In genomic region chr16:51813609-51814008, GRCh38 we compare ENCODE assay signal across 17 cellular contexts.
A peak's percentile ranks its signal among the peaks of the same experiment; 100 is the strongest.
DNase-seq lines count a peak whose midpoint lies in the region; TF ChIP-seq lines count a peak whose summit lies in the region.
"Had no signal": no experiment of that assay in that cellular context is flagged by ENCODE, and none has a peak within 500 bp of the region (broad histone marks: within the 10 kb centered on the region; RNA-seq: fewer than 3 reads in every experiment).

No MANE protein-coding gene starts in this region.

- H3K9me3 ChIP-seq in A673 (ENCODE audit: low read depth, low read length, poor library complexity, severe bottlenecking): no peaks in the 10 kb centered on the region
- peaks cover 7% of the 10 kb centered on the region for H3K9me3 ChIP-seq in SJCRH30 (replicated peaks)
- H3K9me3 ChIP-seq: esophagus squamous epithelium, testis had no signal

- BruUV-seq in A673 (replicated peaks; lab: Mats Ljungman, UMichigan): no TSS peak

- CTCF ChIA-PET in A673 (lab: Charles Lee): no interaction called here

- DNase-seq in A673 (ENCODE audit: low spot score) (no peak), SJCRH30 (peak; percentile 23 to 45), fibroblast of villous mesenchyme (ENCODE audit: low read depth) (no peak), GF-D8 (lab: John Stamatoyannopoulos, UW) (no peak), OCI-M2 (lab: John Stamatoyannopoulos, UW; ENCODE audit: unreplicated experiment) (no peak), AML-193 (lab: John Stamatoyannopoulos, UW) (no peak), cardiac septum (ENCODE audit: low spot score) (no peak)
- DNase-seq: activated CD4-positive, alpha-beta T cell treated with anti-CD3 and anti-CD28 coated beads for 1 hour; activated naive CD4-positive, alpha-beta T cell treated with anti-CD3 and anti-CD28 coated beads, Interleukin-2, amount 10 ng/mL, durations not matched to agents 7 days and 5 days; esophagus squamous epithelium; left ventricle myocardium inferior; NCI-H2029; stimulated activated CD4-positive, alpha-beta T cell treated with anti-CD3 and anti-CD28 coated beads, Interleukin-4, amount 100 ng/mL, for 4 hours; T-cell; testis had no signal

- H3K4me1 ChIP-seq in A673 (ENCODE audit: insufficient read depth, low read length, poor library complexity, severe bottlenecking) (peaks cover 2% of the 10 kb centered on the region), SJCRH30 (peaks cover 21% of the 10 kb centered on the region)
- H3K4me1 ChIP-seq: esophagus squamous epithelium, left ventricle myocardium inferior, parathyroid adenoma, testis had no signal

- H3K27ac ChIP-seq in A673 (ENCODE audit: low read depth, low read length, poor library complexity, severe bottlenecking) (no peak overlapping the region), SJCRH30 (no peak overlapping the region)
- H3K27ac ChIP-seq: esophagus squamous epithelium, left ventricle myocardium inferior, parathyroid adenoma, testis had no signal

- H3K36me3 ChIP-seq in A673 (ENCODE audit: insufficient read depth, low read length, poor library complexity, severe bottlenecking): no peaks in the 10 kb centered on the region
- H3K36me3 ChIP-seq in SJCRH30: no peaks in the 10 kb centered on the region
- H3K36me3 ChIP-seq: esophagus squamous epithelium, left ventricle myocardium inferior had no signal

- TF ChIP-seq CTCF in A673 (conservative IDR thresholded peaks at IDR 0.05; ENCODE audit: low read depth, low read length) (peak; percentile 28; the same call in 1 of the 2 replicates), GM12873 (IDR thresholded peaks at IDR 0.05; ENCODE audit: insufficient read depth, low read depth, low read length, missing control alignments) (peak; percentile 21), fibroblast of villous mesenchyme (IDR thresholded peaks at IDR 0.05; ENCODE audit: insufficient read depth, low read depth, low read length) (peak; percentile 24)

- H3K4me3 ChIP-seq in A673 (ENCODE audit: low read depth, low read length, poor library complexity, severe bottlenecking) (no peak overlapping the region), SJCRH30 (no peak overlapping the region), fibroblast of villous mesenchyme (ENCODE audit: low read depth, low read length) (no peak overlapping the region)
- H3K4me3 ChIP-seq: esophagus squamous epithelium, left ventricle myocardium inferior, testis had no signal

- H3K27me3 ChIP-seq in A673 (replicated peaks; ENCODE audit: insufficient read depth, low read depth, low read length, poor library complexity) (no peaks in the 10 kb centered on the region), SJCRH30 (no peaks in the 10 kb centered on the region)
- H3K27me3 ChIP-seq: esophagus squamous epithelium, testis had no signal

- intact Hi-C loops in A673 (cut with micrococcal nuclease; ENCODE audit: unreplicated experiment): no loop called here
- intact Hi-C loops in cardiac septum (cut with DNase I): loop anchor here (10.0 kb wide), 1 partner anchor 171 kb away; no protein-coding TSS in a partner anchor

- POLR2A ChIA-PET in A673 (lab: Charles Lee; ENCODE audit: low non-redundant PET): no interaction called here

Comparison
In these comparisons a context has a peak if more than half of its experiments do, and no peak if none do; other contexts are left out.
1. DNase-seq: peak in SJCRH30 (2 of 2); none in A673 (single experiment), fibroblast of villous mesenchyme (single experiment), GF-D8 (single experiment), OCI-M2 (single experiment), AML-193 (0 of 2) and cardiac septum (single experiment).
2. Peak in every context shown above with its lines, with median percentiles within 50 percentile points of each other: CTCF ChIP-seq.